Comparison of ENCODE assay signal across 10 cellular contexts in genomic region chr2:105747254-105747909, GRCh38. TPM values are rescaled to one million over a fixed set of nuclear protein-coding genes. Genes with fewer than 3 reads are reported as not detected.
A peak's percentile ranks its signal among the peaks of the same experiment; 100 is the strongest.
DNase-seq lines count a peak whose midpoint lies in the region; ATAC-seq and TF ChIP-seq lines count a peak whose summit lies in the region.
"Had no signal": no experiment of that assay in that cellular context is flagged by ENCODE, and none has a peak within 500 bp of the region (broad histone marks: within the 10 kb centered on the region; RNA-seq: fewer than 3 reads in every experiment).

No MANE protein-coding gene starts in this region.

- peaks cover 72% of the 10 kb centered on the region for H3K79me2 ChIP-seq in Loucy (ENCODE audit: insufficient read depth, low read length)

- H3K27me3 Mint-ChIP-seq in nephron (ENCODE audit: low read depth): no peaks in the 10 kb centered on the region

- no peak for TF ChIP-seq POLR2A in GM18505 (IDR thresholded peaks at IDR 0.05; ENCODE audit: borderline replicate concordance, extremely low read depth, insufficient read depth, insufficient read length)

- H4K20me1 ChIP-seq in BLaER1 (peaks cover 73% of the 10 kb centered on the region), Loucy (ENCODE audit: insufficient read depth, low read length, poor library complexity, severe bottlenecking) (peaks cover 41% of the 10 kb centered on the region)

- H3K27me3 ChIP-seq in BLaER1 (no peaks in the 10 kb centered on the region), Loucy (ENCODE audit: insufficient read depth, low read length, poor library complexity, severe bottlenecking) (no peaks in the 10 kb centered on the region)

- no peak overlapping the region for H2AFZ ChIP-seq in Loucy (ENCODE audit: low read length)

- no peaks in the 10 kb centered on the region for H3K9me3 Mint-ChIP-seq in nephron

- H3K4me3 Mint-ChIP-seq in nephron: peak overlapping the region; percentile 89 to 98 (median 92)

- peak overlapping the region; percentile 95; the same call in 1 of the 2 replicates for H3K9ac ChIP-seq in BLaER1
- H3K9ac ChIP-seq in Loucy (ENCODE audit: low read depth, low read length, poor library complexity, severe bottlenecking): peak overlapping the region; percentile 76

- no peak overlapping the region for H3K4me3 ChIP-seq in BLaER1
- peak overlapping the region; percentile 95 for H3K4me3 ChIP-seq in Loucy (ENCODE audit: low read length, poor library complexity, severe bottlenecking)

- H3K4me1 ChIP-seq in BLaER1: peaks cover 58% of the 10 kb centered on the region
- H3K4me1 ChIP-seq in Loucy (ENCODE audit: insufficient read depth, low read length, poor library complexity, severe bottlenecking): peaks cover 51% of the 10 kb centered on the region

- ATAC-seq in GM18505 (IDR thresholded peaks at IDR 0.05; ENCODE audit: unreplicated experiment): no peak
- ATAC-seq: SK-N-SH treated with all-trans-retinoic acid at 6 μM for 48 hours had no signal

- H3K4me2 ChIP-seq in BLaER1 (peak overlapping the region; percentile 98), Loucy (ENCODE audit: low read depth, low read length, poor library complexity, severe bottlenecking) (peak overlapping the region; percentile 96)

- DNase-seq in dermis microvascular lymphatic vessel endothelial cell (ENCODE audit: low read depth in 2 of 2) (peak; percentile 26 to 34), GOT3 (lab: John Stamatoyannopoulos, UW) (no peak), T-helper 9 cell (no peak), NCI-H1436 treated with DMSO at 0.1 percent for 48 hours (lab: John Stamatoyannopoulos, UW) (no peak)
- DNase-seq: activated effector memory CD4-positive, alpha-beta T cell treated with Interleukin-2 at 50 U/mL for 16 hours had no signal

- H3K27ac Mint-ChIP-seq in nephron: peak overlapping the region; percentile 62 to 91 (median 84)

- H3K4me1 Mint-ChIP-seq in nephron: peaks cover 61% of the 10 kb centered on the region

- no peaks in the 10 kb centered on the region for H3F3A ChIP-seq in Loucy (ENCODE audit: low read depth)

- H3K9me3 ChIP-seq in BLaER1: no peaks in the 10 kb centered on the region; the same call in 1 of the 2 replicates
- no peaks in the 10 kb centered on the region for H3K9me3 ChIP-seq in Loucy (ENCODE audit: insufficient read depth, low read depth, low read length)

- peak overlapping the region; percentile 93; the same call in 1 of the 2 replicates for H3K27ac ChIP-seq in BLaER1

- H3K36me3 Mint-ChIP-seq in nephron (ENCODE audit: low read depth): peaks cover 32% of the 10 kb centered on the region

- H3K9me2 ChIP-seq in Loucy (replicated peaks; ENCODE audit: low read depth, low read length): no peaks in the 10 kb centered on the region

- H3K36me3 ChIP-seq in BLaER1 (peaks cover 34% of the 10 kb centered on the region), Loucy (ENCODE audit: insufficient read depth, low read length) (no peaks in the 10 kb centered on the region)

- TF ChIP-seq CTCF in Loucy (conservative IDR thresholded peaks at IDR 0.05; ENCODE audit: low read length) (no peak), nephron (IDR thresholded peaks at IDR 0.05; ENCODE audit: unreplicated experiment in 3 of 3) (no peak)

RNA-seq across cellular contexts. Expression of gene NCK2, which starts 2.7 kb away (rescaled TPM):
- 35.8 and 54.5 TPM in 2 replicates for total RNA-seq in dermis microvascular lymphatic vessel endothelial cell

Comparison
In these comparisons a context has a peak if more than half of its experiments do, and no peak if none do; other contexts are left out.
1. DNase-seq: peak in dermis microvascular lymphatic vessel endothelial cell (2 of 2); none in GOT3 (single experiment), T-helper 9 cell (single experiment) and NCI-H1436 treated with DMSO at 0.1 percent for 48 hours (single experiment).